Comparison of ENCODE assay signal across 16 cellular contexts in the genomic region with DNA sequence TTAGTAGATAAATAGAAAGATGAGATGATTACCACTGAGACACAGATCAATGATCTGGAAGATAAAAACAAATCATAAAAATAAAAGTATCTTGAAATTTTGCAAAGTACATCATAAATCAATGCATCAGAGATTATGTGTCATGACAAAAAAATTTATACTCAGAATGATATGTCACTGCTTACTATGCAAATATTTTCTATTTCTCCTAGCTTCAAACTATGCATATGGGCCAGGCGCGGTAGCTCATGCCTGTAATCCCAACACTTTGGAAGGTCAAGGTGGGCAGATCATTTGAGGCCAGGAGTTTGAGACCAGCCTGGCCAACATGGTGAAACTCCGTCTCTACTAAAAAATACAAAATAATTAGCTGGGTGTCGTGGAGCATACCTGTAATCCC. TPM values are rescaled to one million over a fixed set of nuclear protein-coding genes. Genes with fewer than 3 reads are reported as not detected.
DNase-seq lines count a peak whose midpoint lies in the region; ATAC-seq and TF ChIP-seq lines count a peak whose summit lies in the region.
"Had no signal": no experiment of that assay in that cellular context is flagged by ENCODE, and none has a peak within 500 bp of the region (broad histone marks: within the 10 kb centered on the region; RNA-seq: fewer than 3 reads in every experiment).

No MANE protein-coding gene starts in this region.

- H3K36me3 ChIP-seq in PC-3 (ENCODE audit: low read depth, low read length), result no peaks in the 10 kb centered on the region
- H3K36me3 ChIP-seq: BLaER1 treated with 17β-estradiol and CSF1 and Interleukin-3, amounts not matched to agents 10 nM and 100 nM had no signal

- no peaks in the 10 kb centered on the region for H4K20me1 ChIP-seq in PC-3 (ENCODE audit: low read length)
- H4K20me1 ChIP-seq: BLaER1 treated with 17β-estradiol and CSF1 and Interleukin-3, amounts not matched to agents 10 nM and 100 nM had no signal

- no peaks in the 10 kb centered on the region for H3F3A ChIP-seq in PC-3 (ENCODE audit: low read length, unreplicated experiment)

- H3K9ac ChIP-seq in PC-3 (ENCODE audit: low read length), result no peak overlapping the region
- H3K9ac ChIP-seq: BLaER1 treated with 17β-estradiol and CSF1 and Interleukin-3, amounts not matched to agents 10 nM and 100 nM had no signal

- no peak overlapping the region for H3K4me3 ChIP-seq in PC-3 (ENCODE audit: low read length)
- H3K4me3 ChIP-seq: A549; BLaER1 treated with 17β-estradiol and CSF1 and Interleukin-3, amounts not matched to agents 10 nM and 100 nM; GM12878 had no signal

- intact Hi-C loops in PC-3 (cut with micrococcal nuclease), result no loop called here

- H3K27me3 ChIP-seq in PC-3 (ENCODE audit: low read length) (no peaks in the 10 kb centered on the region), foreskin keratinocyte (no peaks in the 10 kb centered on the region)
- H3K27me3 ChIP-seq: BLaER1 treated with 17β-estradiol and CSF1 and Interleukin-3, amounts not matched to agents 10 nM and 100 nM had no signal

- no peaks in the 10 kb centered on the region for H3K79me2 ChIP-seq in PC-3 (ENCODE audit: low read length)

- H3K4me1 ChIP-seq in PC-3 (ENCODE audit: insufficient read depth, low read length) (peaks cover 8% of the 10 kb centered on the region; the same call in 1 of the 2 replicates), foreskin keratinocyte (peaks cover 4% of the 10 kb centered on the region)
- H3K4me1 ChIP-seq: A549, Caco-2 had no signal

- POLR2A ChIA-PET in PC-3 (lab: Charles Lee; ENCODE audit: unreplicated experiment), result interaction anchor here (0.6 kb wide), 1 partner anchor 105 kb away, joined by 5 read pairs; no protein-coding TSS in a partner anchor

- no peak overlapping the region for H2AFZ ChIP-seq in PC-3 (ENCODE audit: low read length)

- H3K9me2 ChIP-seq in PC-3 (replicated peaks; ENCODE audit: low read length), result no peaks in the 10 kb centered on the region

- H3K4me2 ChIP-seq in PC-3 (ENCODE audit: low read length), result no peak overlapping the region
- H3K4me2 ChIP-seq: A549; BLaER1 treated with 17β-estradiol and CSF1 and Interleukin-3, amounts not matched to agents 10 nM and 100 nM had no signal

- TF ChIP-seq CTCF in PC-3 (conservative IDR thresholded peaks at IDR 0.05; ENCODE audit: low read depth, low read length), result no peak
- TF ChIP-seq CTCF in foreskin keratinocyte (conservative IDR thresholded peaks at IDR 0.05), result no peak

- CTCF ChIA-PET in PC-3 (lab: Charles Lee), result interaction anchor here (0.6 to 2.3 kb wide), 6 partner anchors 58 to 328 kb away, joined by 3 to 32 read pairs (median 8); partner anchors contain the start of gene NDFIP2

- BruUV-seq in PC-3 (replicated peaks; lab: Mats Ljungman, UMichigan), result no TSS peak

- no peaks in the 10 kb centered on the region for H3K9me3 ChIP-seq in PC-3 (ENCODE audit: low read length)
- H3K9me3 ChIP-seq: A549; BLaER1 treated with 17β-estradiol and CSF1 and Interleukin-3, amounts not matched to agents 10 nM and 100 nM; Caco-2 had no signal

- peak; percentile 55 for ATAC-seq in PC-3
- peak; percentile 74 for ATAC-seq in foreskin keratinocyte
- no peak for ATAC-seq in GM21717 (IDR thresholded peaks at IDR 0.05; ENCODE audit: unreplicated experiment)

- H3K27ac ChIP-seq in PC-3 (ENCODE audit: low read length) (no peak overlapping the region), foreskin keratinocyte (no peak overlapping the region)
- H3K27ac ChIP-seq: 22Rv1; A549; BLaER1 treated with 17β-estradiol and CSF1 and Interleukin-3, amounts not matched to agents 10 nM and 100 nM; C4-2B had no signal

- DNase-seq in ELR (ENCODE audit: low read depth) (peak; percentile 45), PC-3 (no peak), foreskin keratinocyte (no peak)
- no peak for DNase-seq in activated naive CD4-positive, alpha-beta T cell treated with anti-CD3 and anti-CD28 coated beads, Interleukin-2, amount 50 U/mL, for 16 hours
- DNase-seq in stimulated activated CD4-positive, alpha-beta T cell treated with anti-CD3 and anti-CD28 coated beads, Interleukin-4, amount 100 ng/mL, for 1 hour, result no peak
- DNase-seq: Caco-2; Calu3; CD4-positive, alpha-beta T cell; CD8-positive, alpha-beta T cell; GDM1 had no signal

RNA-seq across cellular contexts. Expression of gene RBM26, which starts 17.3 kb away (rescaled TPM):
- total RNA-seq in PC-3 (2014; rRNA removed) (15.8 and 16.1 TPM in 2 replicates), foreskin keratinocyte (29.6 and 33.1 TPM in 2 replicates)
- polyA plus RNA-seq in foreskin keratinocyte, result 9.7 and 12.1 TPM in 2 replicates

RNA-seq across cellular contexts. Expression of gene NDFIP2, which starts 57.6 kb away (rescaled TPM):
- total RNA-seq in PC-3 (2014; rRNA removed) (17.9 and 19.5 TPM in 2 replicates), foreskin keratinocyte (88.4 and 98.3 TPM in 2 replicates)
- 40.7 and 52.6 TPM in 2 replicates for polyA plus RNA-seq in foreskin keratinocyte
